ENCODE assay signal across 12 cellular contexts in the genomic region with DNA sequence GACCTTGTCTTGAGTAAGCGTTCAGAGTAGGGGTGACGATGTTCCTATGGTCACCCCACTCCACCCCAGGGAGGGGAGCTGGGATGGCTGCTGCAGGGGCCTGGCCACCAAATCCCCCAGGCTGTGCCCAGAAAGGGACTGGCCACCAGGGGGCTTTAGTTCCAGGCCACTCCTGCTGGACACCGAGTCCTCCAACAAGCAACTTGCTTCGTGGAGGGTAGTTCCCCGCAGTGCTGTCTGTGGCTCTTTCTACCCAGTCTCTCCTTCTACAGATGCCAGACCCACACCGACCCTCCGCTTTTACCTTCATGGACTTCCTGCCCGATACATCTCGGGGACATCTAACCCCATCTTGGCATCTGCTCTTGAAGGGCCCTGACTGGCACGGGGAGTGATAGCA. TPM values are rescaled to one million over a fixed set of nuclear protein-coding genes. Genes with fewer than 3 reads are reported as not detected.
DNase-seq lines count a peak whose midpoint lies in the region; ATAC-seq and TF ChIP-seq lines count a peak whose summit lies in the region.
"Had no signal": no experiment of that assay in that cellular context is flagged by ENCODE, and none has a peak within 500 bp of the region (broad histone marks: within the 10 kb centered on the region; RNA-seq: fewer than 3 reads in every experiment).

No MANE protein-coding gene starts in this region.

- H3K27me3 ChIP-seq in endodermal cell (ENCODE audit: control insufficient read depth, insufficient read depth, low read length, poor library complexity, severe bottlenecking): peaks cover 41% of the 10 kb centered on the region
- H3K27me3 ChIP-seq: ascending aorta had no signal

- H3K4me1 ChIP-seq in endodermal cell (ENCODE audit: control insufficient read depth, insufficient read depth, low read length): no peaks in the 10 kb centered on the region

- WGBS in endodermal cell (ENCODE audit: insufficient coverage in 1 of 2, insufficient read length in 1 of 2), 2 experiments: 75 to 87% methylated on average over 2 to 10 of the region's 10 CpGs

- TF ChIP-seq CTCF in NB4 (IDR thresholded peaks at IDR 0.05; ENCODE audit: low read depth, low read length) (no peak), endodermal cell (conservative IDR thresholded peaks at IDR 0.05) (peak; percentile 90), nephron (IDR thresholded peaks at IDR 0.05; ENCODE audit: unreplicated experiment in 3 of 3) (peak in 2 of 3 experiments; percentile 13 to 39)

- TF ChIP-seq POLR2A in NB4 (IDR thresholded peaks at IDR 0.05; ENCODE audit: extremely low read depth, insufficient read length): no peak

- DNase-seq in DMS114 treated with DMSO at 0.1 percent for 48 hours (lab: John Stamatoyannopoulos, UW; ENCODE audit: unreplicated experiment): peak; percentile 11
- peak; percentile 13 for DNase-seq in NB4 (ENCODE audit: low read depth)
- peak; percentile 91 for DNase-seq in endodermal cell
- DNase-seq in activated CD4-positive, alpha-beta T cell treated with anti-CD3 and anti-CD28 coated beads, Interleukin-2, amount 50 U/mL, for 1 hour: no peak
- no peak for DNase-seq in effector CD4-positive, alpha-beta T cell
- no peak for DNase-seq in T-helper 17 cell
- DNase-seq: activated CD4-positive, alpha-beta T cell treated with anti-CD3 and anti-CD28 coated beads for 1 hour had no signal

- H3K4me1 Mint-ChIP-seq in endodermal cell: peaks cover 8% of the 10 kb centered on the region
- H3K4me1 Mint-ChIP-seq in nephron: peaks cover 16% of the 10 kb centered on the region
- H3K4me1 Mint-ChIP-seq in T-helper 17 cell: peaks cover 2% of the 10 kb centered on the region

- ATAC-seq in GM21619 (IDR thresholded peaks at IDR 0.05; ENCODE audit: unreplicated experiment) (no peak), T-helper 17 cell (no peak)
- ATAC-seq: sciatic nerve; stimulated activated memory B cell treated with anti-CD40 and anti-IgM and Interleukin-4, amounts not matched to agents 10 μg/mL and 1 μg/mL and 100 μg/mL, for 72 hours had no signal

- peaks cover 59% of the 10 kb centered on the region for H3K27me3 Mint-ChIP-seq in endodermal cell (ENCODE audit: insufficient read depth)
- H3K27me3 Mint-ChIP-seq in nephron (ENCODE audit: low read depth): peaks cover 50% of the 10 kb centered on the region
- peaks cover 76% of the 10 kb centered on the region for H3K27me3 Mint-ChIP-seq in T-helper 17 cell

- H3K4me3 Mint-ChIP-seq in endodermal cell (no peak overlapping the region), nephron (no peak overlapping the region), T-helper 17 cell (no peak overlapping the region)
- H3K4me3 Mint-ChIP-seq: stimulated activated memory B cell treated with anti-CD40 and anti-IgM and Interleukin-4, amounts not matched to agents 10 μg/mL and 1 μg/mL and 100 μg/mL, for 72 hours had no signal

- no peaks in the 10 kb centered on the region for H3K36me3 ChIP-seq in endodermal cell (ENCODE audit: control insufficient read depth, insufficient read depth, low read length)
- H3K36me3 ChIP-seq: ascending aorta had no signal

- no peak overlapping the region for H3K9ac ChIP-seq in endodermal cell (ENCODE audit: extremely low read depth, low read length, poor library complexity, severe bottlenecking)

- H3K27ac Mint-ChIP-seq in endodermal cell: no peak overlapping the region
- no peak overlapping the region for H3K27ac Mint-ChIP-seq in nephron
- H3K27ac Mint-ChIP-seq in T-helper 17 cell: no peak overlapping the region
- H3K27ac Mint-ChIP-seq: stimulated activated memory B cell treated with anti-CD40 and anti-IgM and Interleukin-4, amounts not matched to agents 10 μg/mL and 1 μg/mL and 100 μg/mL, for 72 hours had no signal

- H3K4me3 ChIP-seq in NB4 (ENCODE audit: low read depth, low read length) (no peak overlapping the region), endodermal cell (ENCODE audit: low read length) (no peak overlapping the region)
- H3K4me3 ChIP-seq: ascending aorta had no signal

- H3K9me3 ChIP-seq in endodermal cell (ENCODE audit: control insufficient read depth, low read length) (no peaks in the 10 kb centered on the region), T-helper 17 cell (ENCODE audit: control insufficient read depth, low read length, poor library complexity, severe bottlenecking) (no peaks in the 10 kb centered on the region)
- H3K9me3 ChIP-seq: ascending aorta had no signal

- H3K36me3 Mint-ChIP-seq in endodermal cell (ENCODE audit: low read depth) (no peaks in the 10 kb centered on the region), nephron (ENCODE audit: low read depth) (no peaks in the 10 kb centered on the region), T-helper 17 cell (ENCODE audit: low read depth) (no peaks in the 10 kb centered on the region)
- H3K36me3 Mint-ChIP-seq: stimulated activated memory B cell treated with anti-CD40 and anti-IgM and Interleukin-4, amounts not matched to agents 10 μg/mL and 1 μg/mL and 100 μg/mL, for 72 hours had no signal

- no peak overlapping the region for H3K27ac ChIP-seq in endodermal cell (ENCODE audit: low read depth, low read length)
- H3K27ac ChIP-seq: ascending aorta had no signal

- H3K9me3 Mint-ChIP-seq in endodermal cell: no peaks in the 10 kb centered on the region
- no peaks in the 10 kb centered on the region for H3K9me3 Mint-ChIP-seq in nephron
- H3K9me3 Mint-ChIP-seq: stimulated activated memory B cell treated with anti-CD40 and anti-IgM and Interleukin-4, amounts not matched to agents 10 μg/mL and 1 μg/mL and 100 μg/mL, for 72 hours had no signal

RNA-seq across cellular contexts. Expression of a gene that starts 35.7 kb away (rescaled TPM):
- total RNA-seq in endodermal cell (1 to 10 TPM; 1.1 to 1.9 TPM), T-helper 17 cell (not detected)
- 2.5 TPM for polyA plus RNA-seq in endodermal cell (2013, experiment 1 of 2)
- polyA plus RNA-seq in endodermal cell (2013, experiment 2 of 2): 0.70 TPM

Comparison
In these comparisons a context has a peak if more than half of its experiments do, and no peak if none do; other contexts are left out.
1. DNase-seq: peak in DMS114 treated with DMSO at 0.1 percent for 48 hours (single experiment), NB4 (single experiment) and endodermal cell (single experiment); none in activated CD4-positive, alpha-beta T cell treated with anti-CD3 and anti-CD28 coated beads, Interleukin-2, amount 50 U/mL, for 1 hour (single experiment), effector CD4-positive, alpha-beta T cell (single experiment) and T-helper 17 cell (0 of 3).